In the genomic region with DNA sequence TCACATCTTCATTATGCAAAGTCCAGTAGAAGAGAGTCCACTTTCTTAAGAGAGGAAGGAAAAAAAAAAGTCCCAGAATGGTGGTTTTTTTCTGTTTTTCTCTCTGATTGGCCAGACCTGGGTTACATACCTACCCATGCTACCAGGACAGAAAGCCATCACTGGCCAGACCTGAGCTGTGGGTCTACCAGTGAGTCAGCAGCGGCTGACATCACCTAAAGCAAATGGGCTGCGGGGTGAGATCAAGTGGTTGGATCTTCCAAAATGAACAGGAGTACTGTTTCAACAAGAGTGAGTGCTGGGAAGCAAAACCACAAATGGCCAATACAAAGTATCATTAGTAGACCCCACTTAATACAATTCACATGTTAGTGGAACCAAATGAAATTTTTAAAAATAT, we compare ENCODE assay signal across 8 cellular contexts. TPM values are rescaled to one million over a fixed set of nuclear protein-coding genes. Genes with fewer than 3 reads are reported as not detected.
A peak's percentile ranks its signal among the peaks of the same experiment; 100 is the strongest.
DNase-seq lines count a peak whose midpoint lies in the region; FAIRE-seq and TF ChIP-seq lines count a peak whose summit lies in the region.

No MANE protein-coding gene starts in this region.

- intact Hi-C loops in endothelial cell of umbilical vein (cut with micrococcal nuclease) (loop anchor here (5.0 kb wide), 1 partner anchor 1445 kb away; no protein-coding TSS in a partner anchor), posterior cingulate gyrus (cut with DNase I) (no loop called here), OCI-LY7 (cut with micrococcal nuclease; ENCODE audit: unreplicated experiment) (no loop called here)

- DNase-seq in NCI-H345 (lab: John Stamatoyannopoulos, UW) (peak; percentile 7), NCI-H345 treated with DMSO at 0.1 percent for 48 hours (lab: John Stamatoyannopoulos, UW; ENCODE audit: unreplicated experiment) (no peak), NCI-H226 (peak; percentile 17), endothelial cell of umbilical vein (ENCODE audit: low read depth, low spot score) (peak; percentile 2), posterior cingulate gyrus (peak in 6 of 10 donors; percentile 18 to 90 (median 47)), D721Med (ENCODE audit: insufficient read length, low spot score) (no peak), OCI-LY7 (ENCODE audit: low spot score) (no peak), NCI-H1436 (lab: John Stamatoyannopoulos, UW) (no peak)

- H4K20me1 ChIP-seq in endothelial cell of umbilical vein (replicated peaks; ENCODE audit: control insufficient read depth, extremely low read depth, insufficient read depth, low read length) = no peaks in the 10 kb centered on the region
- H4K20me1 ChIP-seq in OCI-LY7 (ENCODE audit: insufficient read depth, low read length) = no peaks in the 10 kb centered on the region

- no TSS peak for BruUV-seq in endothelial cell of umbilical vein (replicated peaks; lab: Mats Ljungman, UMichigan)
- BruUV-seq in OCI-LY7 (replicated peaks; lab: Mats Ljungman, UMichigan) = no TSS peak

- no peak overlapping the region for H3K27ac ChIP-seq in endothelial cell of umbilical vein (ENCODE audit: insufficient read depth, low read depth, low read length)
- no peak overlapping the region for H3K27ac ChIP-seq in OCI-LY7 (ENCODE audit: low read depth, low read length, poor library complexity, severe bottlenecking)

- H2AFZ ChIP-seq in endothelial cell of umbilical vein (ENCODE audit: low read depth, low read length) (no peak overlapping the region), OCI-LY7 (ENCODE audit: low read length) (no peak overlapping the region)

- POLR2A ChIA-PET in endothelial cell of umbilical vein (lab: Charles Lee) (no interaction called here), OCI-LY7 (lab: Charles Lee) (no interaction called here)

- dilution Hi-C loops in endothelial cell of umbilical vein (cut with MboI; ENCODE audit: extremely low pct_ligation_motif_present, low sequenced_read_pairs) = no loop called here

- no peaks in the 10 kb centered on the region for H3K79me2 ChIP-seq in endothelial cell of umbilical vein (ENCODE audit: control insufficient read depth, insufficient read depth, low read length)
- no peaks in the 10 kb centered on the region for H3K79me2 ChIP-seq in OCI-LY7 (ENCODE audit: insufficient read depth, low read depth, low read length)

- CTCF ChIA-PET in endothelial cell of umbilical vein (lab: Charles Lee) (interaction anchor here (0.6 to 5.4 kb wide), 7 partner anchors 11 to 1853 kb away, joined by 3 to 32 read pairs (median 3); no protein-coding TSS in a partner anchor), OCI-LY7 (lab: Charles Lee; ENCODE audit: unreplicated experiment) (no interaction called here)

- H3K4me1 ChIP-seq in endothelial cell of umbilical vein (ENCODE audit: control insufficient read depth, extremely low read depth, insufficient read depth, low read length) (peaks cover 5% of the 10 kb centered on the region), OCI-LY7 (ENCODE audit: insufficient read depth, low read length, poor library complexity, severe bottlenecking) (no peaks in the 10 kb centered on the region)

- FAIRE-seq in endothelial cell of umbilical vein (lab: Jason Lieb, UNC) (no peak), D721Med (lab: Jason Lieb, UNC) (no peak)

- peaks cover 7 to 27% of the 10 kb centered on the region in 2 experiments for H3K27me3 ChIP-seq in endothelial cell of umbilical vein (ENCODE audit: control insufficient read depth in 2 of 2, insufficient read depth in 2 of 2, low read length in 2 of 2)

- H3K9me1 ChIP-seq in endothelial cell of umbilical vein (replicated peaks; ENCODE audit: control insufficient read depth, extremely low read depth, insufficient read depth, low read length) = no peaks in the 10 kb centered on the region

- no peak overlapping the region for H3K9ac ChIP-seq in endothelial cell of umbilical vein (replicated peaks; ENCODE audit: extremely low read depth, insufficient read depth, low read length)

- no peak for TF ChIP-seq POLR2A in endothelial cell of umbilical vein (IDR thresholded peaks at IDR 0.05; ENCODE audit: low read depth, low read length)

- no peaks in the 10 kb centered on the region for H3K36me3 ChIP-seq in endothelial cell of umbilical vein (ENCODE audit: control insufficient read depth in 2 of 2, extremely low read depth in 1 of 2, insufficient read depth in 2 of 2, low read length in 2 of 2)
- H3K36me3 ChIP-seq in OCI-LY7 (ENCODE audit: insufficient read depth, low read length) = no peaks in the 10 kb centered on the region

- TF ChIP-seq CTCF in endothelial cell of umbilical vein (IDR thresholded peaks at IDR 0.05; ENCODE audit: extremely low read depth in 1 of 2, insufficient read depth in 1 of 2, low read depth in 1 of 2, low read length in 2 of 2) (no peak), D721Med (IDR thresholded peaks at IDR 0.05; ENCODE audit: insufficient read depth, missing control alignments) (no peak), OCI-LY7 (conservative IDR thresholded peaks at IDR 0.05; ENCODE audit: low read length) (no peak)

- H3K4me3 ChIP-seq in endothelial cell of umbilical vein (replicated peaks in 1 of 3; ENCODE audit: insufficient read depth in 1 of 3, low read depth in 1 of 3, low read length in 3 of 3) (no peak overlapping the region), OCI-LY7 (ENCODE audit: low read depth, low read length, poor library complexity, severe bottlenecking) (no peak overlapping the region)

- no peaks in the 10 kb centered on the region for H3K9me2 ChIP-seq in OCI-LY7 (ENCODE audit: insufficient read depth, low read length)

- H3K4me2 ChIP-seq in endothelial cell of umbilical vein (ENCODE audit: insufficient read depth, low read length) (peak overlapping the region; percentile 63), OCI-LY7 (ENCODE audit: low read length) (no peak overlapping the region)

- H3K9me3 ChIP-seq in endothelial cell of umbilical vein (replicated peaks; ENCODE audit: control insufficient read depth, insufficient read depth, low read length) (no peaks in the 10 kb centered on the region), OCI-LY7 (ENCODE audit: low read length) (no peaks in the 10 kb centered on the region)

TF ChIP-seq in endothelial cell of umbilical vein, 7 proteins besides CTCF, POLR2A, EP300 and RAD21:
- TF ChIP-seq, protein P1, sequence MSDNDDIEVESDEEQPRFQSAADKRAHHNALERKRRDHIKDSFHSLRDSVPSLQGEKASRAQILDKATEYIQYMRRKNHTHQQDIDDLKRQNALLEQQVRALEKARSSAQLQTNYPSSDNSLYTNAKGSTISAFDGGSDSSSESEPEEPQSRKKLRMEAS (IDR thresholded peaks at IDR 0.05; ENCODE audit: insufficient read depth, insufficient read length) = no peak
- no peak for TF ChIP-seq GATA2 (IDR thresholded peaks at IDR 0.05; ENCODE audit: insufficient read depth, insufficient read length, low read depth, low read length)
- TF ChIP-seq POLR2AphosphoS5 (IDR thresholded peaks at IDR 0.05; ENCODE audit: insufficient read depth, low read depth, low read length) = no peak
- TF ChIP-seq EZH2 (IDR thresholded peaks at IDR 0.05; ENCODE audit: borderline replicate concordance, low read depth, low read length, severe bottlenecking) = no peak
- no peak for TF ChIP-seq JUN (IDR thresholded peaks at IDR 0.05; ENCODE audit: borderline replicate concordance, insufficient read depth, insufficient read length, low read depth)
- TF ChIP-seq MYC (IDR thresholded peaks at IDR 0.05; ENCODE audit: low read depth, low read length) = no peak
- no peak for TF ChIP-seq FOS (IDR thresholded peaks at IDR 0.05; ENCODE audit: borderline replicate concordance, insufficient read depth, low read length)

RNA-seq across cellular contexts. Expression of a gene that starts 1.6 kb away (rescaled TPM):
- not detected in 2 replicates for total RNA-seq in endothelial cell of umbilical vein
- 0.04 and 0.05 TPM in 2 replicates for polyA plus RNA-seq in endothelial cell of umbilical vein
- 0.01 and 0.05 TPM in 2 replicates for polyA plus RNA-seq in endothelial cell of umbilical vein (2011; cell fraction: cytosol; rRNA removed)
- polyA plus RNA-seq in endothelial cell of umbilical vein (2011; cell fraction: nucleus; rRNA removed) = 0.13 and 0.17 TPM in 2 replicates
- 0.07 TPM in 1 of 2 replicates, not detected in the other for polyA plus RNA-seq in endothelial cell of umbilical vein (2012)
- 0.19 TPM in 1 of 2 replicates, not detected in the other for polyA minus RNA-seq in endothelial cell of umbilical vein
- not detected for polyA minus RNA-seq in endothelial cell of umbilical vein (2011; cell fraction: cytosol; rRNA and poly(A)+ RNA removed)
- 0.24 and 0.38 TPM in 2 replicates for polyA minus RNA-seq in endothelial cell of umbilical vein (2011; cell fraction: nucleus; rRNA and poly(A)+ RNA removed)
- total RNA-seq in OCI-LY7 (2014; rRNA removed; shearing (Covaris generic)) = not detected in 2 replicates
- not detected in 2 replicates for total RNA-seq in OCI-LY7 (2022)

Comparison
In these comparisons a context has a peak if more than half of its experiments do, and no peak if none do; other contexts are left out.
1. DNase-seq: peak in NCI-H345 (single experiment), NCI-H226 (single experiment), endothelial cell of umbilical vein (single experiment) and posterior cingulate gyrus (6 of 10); none in NCI-H345 treated with DMSO at 0.1 percent for 48 hours (single experiment), D721Med (single experiment), OCI-LY7 (single experiment) and NCI-H1436 (single experiment).